Comparison of ENCODE assay signal across 17 cellular contexts in genomic region chr9:134064711-134065110, GRCh38. TPM values are rescaled to one million over a fixed set of nuclear protein-coding genes. Genes with fewer than 3 reads are reported as not detected.
DNase-seq lines count a peak whose midpoint lies in the region; ATAC-seq, FAIRE-seq and TF ChIP-seq lines count a peak whose summit lies in the region.
"Had no signal": no experiment of that assay in that cellular context is flagged by ENCODE, and none has a peak within 500 bp of the region (broad histone marks: within the 10 kb centered on the region; RNA-seq: fewer than 3 reads in every experiment).

No MANE protein-coding gene starts in this region.

- SMC1A ChIA-PET in GM12878 (lab: Charles Lee; ENCODE audit: uncharacterized antibody, unreplicated experiment): no interaction called here

- peaks cover 7% of the 10 kb centered on the region for H3K36me3 Mint-ChIP-seq in GM23338 (ENCODE audit: low read depth)
- H3K36me3 Mint-ChIP-seq in nephron (ENCODE audit: low read depth): no peaks in the 10 kb centered on the region

- H3K4me2 ChIP-seq in GM23338 (no peak overlapping the region), GM12878 (ENCODE audit: control insufficient read depth, insufficient read depth) (0 out of 2 replicates have a peak overlapping the region, but pooled peaks have one; percentile 35)

- no peak overlapping the region for H3K4me3 Mint-ChIP-seq in GM23338
- H3K4me3 Mint-ChIP-seq in nephron: peak overlapping the region; percentile 92 to 96 (median 94)

- in situ Hi-C loops in GM12878 (cut with MboI): no loop called here

- H3K27ac ChIP-seq in C4-2B (peak overlapping the region; percentile 96), GM23338 (ENCODE audit: low read depth) (no peak overlapping the region), GM12878 (ENCODE audit: control insufficient read depth, insufficient read depth) (no peak overlapping the region)

- no peak for TF ChIP-seq EP300 in GM12878 (IDR thresholded peaks at IDR 0.05; ENCODE audit: borderline replicate concordance in 1 of 2, control insufficient read depth in 1 of 2, low read depth in 2 of 2, low read length in 2 of 2)

- H3K4me1 Mint-ChIP-seq in GM23338: peaks cover 42% of the 10 kb centered on the region
- H3K4me1 Mint-ChIP-seq in nephron: peaks cover 41% of the 10 kb centered on the region

- H3K27ac Mint-ChIP-seq in GM23338 (no peak overlapping the region), nephron (no peak overlapping the region)
- H3K27ac Mint-ChIP-seq: activated CD4-positive, alpha-beta T cell treated with anti-CD3 and anti-CD28 coated beads, Interleukin-2, amount 10 ng/mL, durations not matched to agents 24 days and 14 days had no signal

- POLR2A ChIA-PET in GM12878 (lab: Charles Lee): interaction anchor here (1.6 kb wide), 1 partner anchor 39 kb away, joined by 5 read pairs; the partner anchor contains the start of gene BRD3OS

- TF ChIP-seq POLR2A in GM12878 (IDR thresholded peaks at IDR 0.05; ENCODE audit: low read depth, low read length): no peak

- RAD21 ChIA-PET in GM12878 (lab: Charles Lee; ENCODE audit: unreplicated experiment): no interaction called here

- no peak overlapping the region for H3K9ac ChIP-seq in GM12878 (ENCODE audit: control insufficient read depth, insufficient read depth, low read length)

- H3K4me3 ChIP-seq in GM23338: no peak overlapping the region
- 0 out of 2 replicates have a peak overlapping the region, but pooled peaks have one; percentile 93 for H3K4me3 ChIP-seq in GM12878

- H3K27me3 Mint-ChIP-seq in GM23338 (ENCODE audit: insufficient read depth, low read depth, poor library complexity) (peaks cover 16% of the 10 kb centered on the region), nephron (ENCODE audit: low read depth) (peaks cover 11% of the 10 kb centered on the region)

- no peaks in the 10 kb centered on the region for H3K9me3 ChIP-seq in GM12878 (replicated peaks; ENCODE audit: control insufficient read depth, insufficient read depth, low read length)
- H3K9me3 ChIP-seq: BE2C, breast epithelium, uterus had no signal

- no peak for FAIRE-seq in GM12878 (lab: Jason Lieb, UNC)
- FAIRE-seq: frontal cortex had no signal

- H3K9me3 Mint-ChIP-seq in GM23338: no peaks in the 10 kb centered on the region
- no peaks in the 10 kb centered on the region for H3K9me3 Mint-ChIP-seq in nephron
- H3K9me3 Mint-ChIP-seq: activated CD4-positive, alpha-beta T cell treated with anti-CD3 and anti-CD28 coated beads, Interleukin-2, amount 10 ng/mL, durations not matched to agents 24 days and 14 days had no signal

- intact Hi-C loops in GM12878 (cut with micrococcal nuclease; ENCODE audit: unreplicated experiment): no loop called here

- TF ChIP-seq CTCF in C4-2B (conservative IDR thresholded peaks at IDR 0.05): no peak
- TF ChIP-seq CTCF in GM23338 (conservative IDR thresholded peaks at IDR 0.05; ENCODE audit: low read depth in 2 of 2): no peak
- no peak for TF ChIP-seq CTCF in GM12878 (IDR thresholded peaks at IDR 0.05 in 2 of 3, conservative IDR thresholded peaks at IDR 0.05 in 1 of 3; ENCODE audit: control insufficient read depth in 2 of 3, extremely low read depth in 1 of 3, insufficient read depth in 1 of 3, low read depth in 3 of 3, low read length in 3 of 3)
- TF ChIP-seq CTCF in nephron (IDR thresholded peaks at IDR 0.05; ENCODE audit: unreplicated experiment in 3 of 3): no peak

- peaks cover 56% of the 10 kb centered on the region for H4K20me1 ChIP-seq in GM23338 (replicated peaks; ENCODE audit: insufficient read depth)
- H4K20me1 ChIP-seq in GM12878 (ENCODE audit: control insufficient read depth, insufficient read depth): peaks cover 14% of the 10 kb centered on the region

- no peak overlapping the region for H2AFZ ChIP-seq in GM23338
- no peak overlapping the region for H2AFZ ChIP-seq in GM12878 (ENCODE audit: control insufficient read depth, low read depth, low read length)

- no peaks in the 10 kb centered on the region for H3F3A ChIP-seq in GM23338 (replicated peaks; ENCODE audit: low read depth)

- no TSS peak for BruUV-seq in GM12878 (replicated peaks; lab: Mats Ljungman, UMichigan)

- no peak for TF ChIP-seq RAD21 in GM12878 (IDR thresholded peaks at IDR 0.05; ENCODE audit: insufficient read depth, low read depth, low read length)

- no peaks in the 10 kb centered on the region for H3K36me3 ChIP-seq in GM23338 (ENCODE audit: insufficient read depth)
- H3K36me3 ChIP-seq in GM12878 (ENCODE audit: control insufficient read depth in 2 of 2, insufficient read depth in 2 of 2, low read length in 1 of 2): no peaks in the 10 kb centered on the region
- H3K36me3 ChIP-seq: breast epithelium, uterus had no signal

- H3K27me3 ChIP-seq in GM23338 (ENCODE audit: insufficient read depth) (no peaks in the 10 kb centered on the region), GM12878 (replicated peaks in 1 of 2; ENCODE audit: control insufficient read depth in 2 of 2, insufficient read depth in 2 of 2, low read length in 1 of 2) (no peaks in the 10 kb centered on the region; a peak in 1 of 4 replicates)
- H3K27me3 ChIP-seq: breast epithelium, uterus had no signal

- H3K9me2 ChIP-seq in GM23338 (ENCODE audit: insufficient read depth): no peaks in the 10 kb centered on the region

- CTCF ChIA-PET in GM12878 (lab: Yijun Ruan, JAX): no interaction called here

- ATAC-seq in GM23338 (no peak), GM12878 (no peak), GM21737 (IDR thresholded peaks at IDR 0.05; ENCODE audit: unreplicated experiment) (no peak), GM19452 (IDR thresholded peaks at IDR 0.05; ENCODE audit: unreplicated experiment) (no peak)
- ATAC-seq: Panc1 had no signal

- peak; percentile 43 for DNase-seq in GM23338 (ENCODE audit: low spot score)
- no peak for DNase-seq in GM12878 (ENCODE audit: low read depth, low spot score)
- DNase-seq in NCI-H1092 treated with DMSO at 0.1 percent for 48 hours (lab: John Stamatoyannopoulos, UW): no peak
- DNase-seq in activated CD4-positive, alpha-beta T cell treated with anti-CD3 and anti-CD28 coated beads, Interleukin-2, amount 50 U/mL, for 1 hour: no peak
- DNase-seq: activated CD4-positive, alpha-beta T cell treated with anti-CD3 and anti-CD28 coated beads, Interleukin-2, amount 10 ng/mL, durations not matched to agents 24 days and 14 days; BE2C; IMR-90; NCI-H1417; retina had no signal

- WGBS in GM12878 (ENCODE audit: insufficient coverage, insufficient replicate concordance, low lambda C conversion rate, missing lambda C conversion rate): 93% methylated on average over 7 of the region's 7 CpGs

- peaks cover 74% of the 10 kb centered on the region for H3K79me2 ChIP-seq in GM23338 (replicated peaks; ENCODE audit: insufficient read depth)
- peaks cover 37% of the 10 kb centered on the region for H3K79me2 ChIP-seq in GM12878 (ENCODE audit: control insufficient read depth, insufficient read depth, low read length)

- H3K4me1 ChIP-seq in GM23338 (ENCODE audit: insufficient read depth) (peaks cover 14% of the 10 kb centered on the region), GM12878 (ENCODE audit: control insufficient read depth, insufficient read depth, low read length) (peaks cover 19% of the 10 kb centered on the region)
- H3K4me1 ChIP-seq: BE2C had no signal

RNA-seq across cellular contexts. Expression of gene BRD3, which starts 3.1 kb away (rescaled TPM):
- total RNA-seq in GM23338 (2014; rRNA removed; shearing (Covaris generic)): 40.7 and 46.0 TPM in 2 replicates
- polyA plus RNA-seq in GM23338 (2016; fragmentation: Nextera tagmentation; extraction: Ambion mirVana) (87.1 and 88.0 TPM in 2 replicates), GM12878 (2011; rRNA removed) (2.5 and 3.2 TPM in 2 replicates), GM12878 (2014; fragmentation: Illumina TruSeq; extraction: Trizol) (4.1 and 5.1 TPM in 2 replicates), GM12878 (2014; fragmentation: Nextera tagmentation; extraction: Ambion mirVana) (1 to 10 TPM in 1 of 2 experiments, under 1 TPM in 1; 0.53 to 1.1 TPM), GM12878 (2014; rRNA removed) (8.6 and 9.5 TPM in 2 replicates), GM12878 (2016; fragmentation: Nextera tagmentation; extraction: Ambion mirVana) (10 to 100 TPM; 17.2 to 19.0 TPM)
- total RNA-seq in GM12878 (2013; cell fraction: nucleolus; rRNA removed): 11.8 and 13.2 TPM in 2 replicates
- total RNA-seq in GM12878 (2014; rRNA removed) (4.0 and 4.6 TPM in 2 replicates), GM12878 (2014; rRNA removed; fragmentation: Illumina TruSeq; extraction: Trizol) (1.8 and 2.0 TPM in 2 replicates), GM12878 (2021) (20.8 and 26.3 TPM in 2 replicates)
- 2.5 TPM for polyA plus RNA-seq in GM12878 (2011; ENCODE audit: low read depth)
- polyA plus RNA-seq in GM12878 (2011; cell fraction: cytosol; rRNA removed): 3.0 and 3.5 TPM in 2 replicates
- polyA plus RNA-seq in GM12878 (2011; cell fraction: nucleus; rRNA removed): 13.2 and 14.5 TPM in 2 replicates
- polyA plus RNA-seq in GM12878 (2012): 6.4 and 6.8 TPM in 2 replicates
- 3.1 and 6.9 TPM in 2 replicates for polyA minus RNA-seq in GM12878 (2011; rRNA and poly(A)+ RNA removed)
- 4.4 and 15.3 TPM in 2 replicates for polyA minus RNA-seq in GM12878 (2011; cell fraction: cytosol; rRNA and poly(A)+ RNA removed)
- 6.2 and 10.4 TPM in 2 replicates for polyA minus RNA-seq in GM12878 (2011; cell fraction: nucleus; rRNA and poly(A)+ RNA removed)

RNA-seq across cellular contexts. Expression of gene BRD3OS, which starts 39.4 kb away (rescaled TPM):
- total RNA-seq in GM23338 (2014; rRNA removed; shearing (Covaris generic)): 12.8 and 16.0 TPM in 2 replicates
- polyA plus RNA-seq in GM23338 (2016; fragmentation: Nextera tagmentation; extraction: Ambion mirVana) (9.2 and 10.9 TPM in 2 replicates), GM12878 (2011; rRNA removed) (5.6 and 7.0 TPM in 2 replicates), GM12878 (2014; fragmentation: Illumina TruSeq; extraction: Trizol) (7.6 and 10.0 TPM in 2 replicates), GM12878 (2014; fragmentation: Nextera tagmentation; extraction: Ambion mirVana) (1 to 10 TPM; 2.1 to 2.6 TPM), GM12878 (2014; rRNA removed) (12.7 and 12.9 TPM in 2 replicates), GM12878 (2016; fragmentation: Nextera tagmentation; extraction: Ambion mirVana) (10 to 100 TPM; 13.6 to 13.7 TPM)
- 7.5 and 7.6 TPM in 2 replicates for total RNA-seq in GM12878 (2013; cell fraction: nucleolus; rRNA removed)
- total RNA-seq in GM12878 (2014; rRNA removed) (11.5 and 12.4 TPM in 2 replicates), GM12878 (2014; rRNA removed; fragmentation: Illumina TruSeq; extraction: Trizol) (5.4 and 6.3 TPM in 2 replicates), GM12878 (2021) (12.8 and 13.6 TPM in 2 replicates)
- polyA plus RNA-seq in GM12878 (2011; ENCODE audit: low read depth): 4.9 TPM
- polyA plus RNA-seq in GM12878 (2011; cell fraction: cytosol; rRNA removed): 6.1 and 6.4 TPM in 2 replicates
- 5.9 and 7.8 TPM in 2 replicates for polyA plus RNA-seq in GM12878 (2011; cell fraction: nucleus; rRNA removed)
- 8.5 and 9.0 TPM in 2 replicates for polyA plus RNA-seq in GM12878 (2012)
- 2.2 and 6.0 TPM in 2 replicates for polyA minus RNA-seq in GM12878 (2011; rRNA and poly(A)+ RNA removed)
- polyA minus RNA-seq in GM12878 (2011; cell fraction: cytosol; rRNA and poly(A)+ RNA removed): 2.3 and 3.2 TPM in 2 replicates
- polyA minus RNA-seq in GM12878 (2011; cell fraction: nucleus; rRNA and poly(A)+ RNA removed): 5.2 and 6.1 TPM in 2 replicates
